In genomic region chr20:37551660-37552059, GRCh38 we compare ENCODE assay signal across 2 cellular contexts. TPM values are rescaled to one million over a fixed set of nuclear protein-coding genes. Genes with fewer than 3 reads are reported as not detected.
"Had no signal": no experiment of that assay in that cellular context is flagged by ENCODE, and none has a peak within 500 bp of the region (broad histone marks: within the 10 kb centered on the region; RNA-seq: fewer than 3 reads in every experiment).

No MANE protein-coding gene starts in this region.

RNA-seq across cellular contexts. Expression of gene NNAT, which starts 30.6 kb away (rescaled TPM):
- total RNA-seq: GM23248, H4 had no signal
